In the genomic region with DNA sequence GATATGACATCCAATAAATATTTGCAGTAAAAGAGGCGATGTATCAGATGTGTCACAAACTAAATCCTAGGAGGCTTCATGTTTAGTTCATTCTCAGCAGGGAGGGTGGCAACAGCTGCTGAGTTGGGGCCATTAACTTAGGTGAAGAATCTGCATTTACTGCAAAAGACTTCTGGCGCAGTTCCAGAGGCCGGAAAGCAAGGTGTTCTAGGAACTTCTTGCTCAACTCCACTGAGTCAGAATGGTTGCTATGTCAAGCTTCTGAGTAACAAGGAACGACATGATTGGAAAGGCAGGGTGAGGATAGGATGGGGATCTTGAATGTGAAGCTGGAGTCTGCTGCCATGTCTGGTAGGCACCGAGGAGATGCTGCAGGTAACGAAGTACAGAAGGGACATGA, we compare ENCODE assay signal across 13 cellular contexts. TPM values are rescaled to one million over a fixed set of nuclear protein-coding genes. Genes with fewer than 3 reads are reported as not detected.
A peak's percentile ranks its signal among the peaks of the same experiment; 100 is the strongest.
DNase-seq lines count a peak whose midpoint lies in the region; ATAC-seq and TF ChIP-seq lines count a peak whose summit lies in the region.
"Had no signal": no experiment of that assay in that cellular context is flagged by ENCODE, and none has a peak within 500 bp of the region (broad histone marks: within the 10 kb centered on the region; RNA-seq: fewer than 3 reads in every experiment).

No MANE protein-coding gene starts in this region.

- H3K9me3 ChIP-seq in A673 (ENCODE audit: low read depth, low read length, poor library complexity, severe bottlenecking) = no peaks in the 10 kb centered on the region
- no peaks in the 10 kb centered on the region for H3K9me3 ChIP-seq in adipocyte (ENCODE audit: control insufficient read depth, low read length)
- H3K9me3 ChIP-seq: ascending aorta had no signal

- intact Hi-C loops in A673 (cut with micrococcal nuclease; ENCODE audit: unreplicated experiment) = no loop called here

- H3K4me1 Mint-ChIP-seq in activated CD8-positive, alpha-beta memory T cell treated with anti-CD3 and anti-CD28 coated beads, Interleukin-2, amount 10 ng/mL, durations not matched to agents 7 days and 5 days = peaks cover 57% of the 10 kb centered on the region

- DNase-seq in A673 (ENCODE audit: low spot score) (peak; percentile 41), EL (peak; percentile 43), adipocyte (ENCODE audit: low read depth) (peak; percentile 42), kidney tubule cell (ENCODE audit: low spot score) (peak; percentile 90), DMS153 (lab: John Stamatoyannopoulos, UW) (no peak), NCI-H1092 treated with DMSO at 0.1 percent for 48 hours (lab: John Stamatoyannopoulos, UW) (no peak)
- no peak for DNase-seq in activated CD8-positive, alpha-beta memory T cell treated with anti-CD3 and anti-CD28 coated beads, Interleukin-2, amount 10 ng/mL, durations not matched to agents 7 days and 5 days
- DNase-seq: islet precursor cell; MV-4-11; stimulated activated CD4-positive, alpha-beta T cell treated with anti-CD3 and anti-CD28 coated beads, Interleukin-4, amount 100 ng/mL, for 24 hours; T-helper 2 cell had no signal

- no peaks in the 10 kb centered on the region for H3K27me3 ChIP-seq in A673 (replicated peaks; ENCODE audit: insufficient read depth, low read depth, low read length, poor library complexity)
- H3K27me3 ChIP-seq in adipocyte (replicated peaks; ENCODE audit: control insufficient read depth, insufficient read depth, low read length) = no peaks in the 10 kb centered on the region
- H3K27me3 ChIP-seq: ascending aorta had no signal

- no peak for TF ChIP-seq CTCF in A673 (conservative IDR thresholded peaks at IDR 0.05; ENCODE audit: low read depth, low read length)

- H3K36me3 Mint-ChIP-seq in activated CD8-positive, alpha-beta memory T cell treated with anti-CD3 and anti-CD28 coated beads, Interleukin-2, amount 10 ng/mL, durations not matched to agents 7 days and 5 days = peaks cover 28% of the 10 kb centered on the region

- H3K36me3 ChIP-seq in A673 (ENCODE audit: insufficient read depth, low read length, poor library complexity, severe bottlenecking) (peaks cover 29% of the 10 kb centered on the region), adipocyte (ENCODE audit: control insufficient read depth, insufficient read depth, low read length, severe bottlenecking) (peaks cover 8% of the 10 kb centered on the region)

- H3K27me3 Mint-ChIP-seq in activated CD8-positive, alpha-beta memory T cell treated with anti-CD3 and anti-CD28 coated beads, Interleukin-2, amount 10 ng/mL, durations not matched to agents 7 days and 5 days = no peaks in the 10 kb centered on the region

- POLR2A ChIA-PET in A673 (lab: Charles Lee; ENCODE audit: low non-redundant PET) = no interaction called here

- peaks cover 49% of the 10 kb centered on the region for H3K4me1 ChIP-seq in A673 (ENCODE audit: insufficient read depth, low read length, poor library complexity, severe bottlenecking)
- peaks cover 87% of the 10 kb centered on the region for H3K4me1 ChIP-seq in adipocyte (ENCODE audit: control insufficient read depth, insufficient read depth, low read length)

- no peak overlapping the region for H3K27ac ChIP-seq in A673 (ENCODE audit: low read depth, low read length, poor library complexity, severe bottlenecking)

- no peak overlapping the region for H3K27ac Mint-ChIP-seq in activated CD8-positive, alpha-beta memory T cell treated with anti-CD3 and anti-CD28 coated beads, Interleukin-2, amount 10 ng/mL, durations not matched to agents 7 days and 5 days

- no peak overlapping the region for H3K9ac ChIP-seq in adipocyte (ENCODE audit: low read length)

- no peak for ATAC-seq in HG02678 (IDR thresholded peaks at IDR 0.05; ENCODE audit: unreplicated experiment)
- ATAC-seq in activated CD8-positive, alpha-beta memory T cell treated with anti-CD3 and anti-CD28 coated beads, Interleukin-2, amount 10 ng/mL, durations not matched to agents 7 days and 5 days = no peak

- CTCF ChIA-PET in A673 (lab: Charles Lee) = interaction anchor here (0.6 to 0.7 kb wide), 2 partner anchors 20 to 103 kb away, joined by 3 to 4 read pairs; no protein-coding TSS in a partner anchor
- CTCF ChIA-PET in activated CD8-positive, alpha-beta memory T cell treated with anti-CD3 and anti-CD28 coated beads, Interleukin-2, amount 10 ng/mL, durations not matched to agents 7 days and 5 days (lab: Charles Lee) = interaction anchor here (1.9 to 3.3 kb wide), 2 partner anchors 11 to 125 kb away, joined by 10 to 34 read pairs; a partner anchor contains a TSS

- no peak overlapping the region for H3K4me3 ChIP-seq in A673 (ENCODE audit: low read depth, low read length, poor library complexity, severe bottlenecking)
- no peak overlapping the region for H3K4me3 ChIP-seq in adipocyte (ENCODE audit: low read length)
- H3K4me3 ChIP-seq: ascending aorta had no signal

- H3K4me3 Mint-ChIP-seq in activated CD8-positive, alpha-beta memory T cell treated with anti-CD3 and anti-CD28 coated beads, Interleukin-2, amount 10 ng/mL, durations not matched to agents 7 days and 5 days = no peak overlapping the region

- no TSS peak for BruUV-seq in A673 (replicated peaks; lab: Mats Ljungman, UMichigan)

- H3K9me3 Mint-ChIP-seq in activated CD8-positive, alpha-beta memory T cell treated with anti-CD3 and anti-CD28 coated beads, Interleukin-2, amount 10 ng/mL, durations not matched to agents 7 days and 5 days (ENCODE audit: low read depth) = no peaks in the 10 kb centered on the region

RNA-seq across cellular contexts. Expression of a gene that starts 11.7 kb away (rescaled TPM):
- 104 and 108 TPM in 2 replicates for total RNA-seq in A673 (2021)
- 10 to 100 TPM; 66.1 to 81.2 TPM for total RNA-seq in activated CD8-positive, alpha-beta memory T cell treated with anti-CD3 and anti-CD28 coated beads, Interleukin-2, amount 10 ng/mL, durations not matched to agents 7 days and 5 days

RNA-seq across cellular contexts. Expression of a gene that starts 38.8 kb away (rescaled TPM):
- total RNA-seq in A673 (2021) = 62.5 and 65.5 TPM in 2 replicates
- total RNA-seq in activated CD8-positive, alpha-beta memory T cell treated with anti-CD3 and anti-CD28 coated beads, Interleukin-2, amount 10 ng/mL, durations not matched to agents 7 days and 5 days = 10 to 100 TPM; 51.8 to 62.8 TPM

RNA-seq across cellular contexts. Expression of a gene that starts 39.1 kb away (rescaled TPM):
- total RNA-seq in A673 (2021) = 5.3 and 5.9 TPM in 2 replicates
- 1 to 10 TPM; 4.6 to 6.1 TPM for total RNA-seq in activated CD8-positive, alpha-beta memory T cell treated with anti-CD3 and anti-CD28 coated beads, Interleukin-2, amount 10 ng/mL, durations not matched to agents 7 days and 5 days

Comparison
In these comparisons a context has a peak if more than half of its experiments do, and no peak if none do; other contexts are left out.
1. DNase-seq: peak in A673 (single experiment), EL (single experiment), adipocyte (single experiment) and kidney tubule cell (single experiment); none in activated CD8-positive, alpha-beta memory T cell treated with anti-CD3 and anti-CD28 coated beads, Interleukin-2, amount 10 ng/mL, durations not matched to agents 7 days and 5 days (single experiment), DMS153 (single experiment) and NCI-H1092 treated with DMSO at 0.1 percent for 48 hours (single experiment).